10 cellular contexts compared by ENCODE assay signal in genomic region chr3:61530355-61530754, GRCh38. TPM values are rescaled to one million over a fixed set of nuclear protein-coding genes. Genes with fewer than 3 reads are reported as not detected.
DNase-seq lines count a peak whose midpoint lies in the region; ATAC-seq, FAIRE-seq and TF ChIP-seq lines count a peak whose summit lies in the region.
"Had no signal": no experiment of that assay in that cellular context is flagged by ENCODE, and none has a peak within 500 bp of the region (broad histone marks: within the 10 kb centered on the region; RNA-seq: fewer than 3 reads in every experiment).

No MANE protein-coding gene starts in this region.

- H3K4me1 Mint-ChIP-seq in natural killer cell = no peaks in the 10 kb centered on the region
- H3K4me1 Mint-ChIP-seq: memory B cell had no signal

- no peaks in the 10 kb centered on the region for H3K27me3 Mint-ChIP-seq in natural killer cell (ENCODE audit: low read depth in 2 of 2)
- H3K27me3 Mint-ChIP-seq: memory B cell had no signal

- ATAC-seq in natural killer cell (no peak), HG03045 (IDR thresholded peaks at IDR 0.05; ENCODE audit: unreplicated experiment) (no peak)

- in situ Hi-C loops in astrocyte of the cerebellum (cut with HindIII; ENCODE audit: low sequenced_read_pairs) = no loop called here

- peak; percentile 62 for FAIRE-seq in G401.6 (lab: Jason Lieb, UNC)

- no peak overlapping the region for H3K4me3 Mint-ChIP-seq in natural killer cell
- H3K4me3 Mint-ChIP-seq: memory B cell had no signal

- no peaks in the 10 kb centered on the region for H3K9me3 Mint-ChIP-seq in natural killer cell
- H3K9me3 Mint-ChIP-seq: memory B cell had no signal

- no peak overlapping the region for H3K27ac Mint-ChIP-seq in natural killer cell
- H3K27ac Mint-ChIP-seq: memory B cell had no signal

- intact Hi-C loops in natural killer cell (cut with micrococcal nuclease) = no loop called here

- H3K4me3 ChIP-seq in astrocyte of the cerebellum (ENCODE audit: low read depth, low read length) = no peak overlapping the region
- H3K4me3 ChIP-seq: SJSA1 had no signal

- TF ChIP-seq CTCF in astrocyte of the cerebellum (IDR thresholded peaks at IDR 0.05; ENCODE audit: low read depth, low read length, missing control alignments) = peak; percentile 67
- no peak for TF ChIP-seq CTCF in natural killer cell (IDR thresholded peaks at IDR 0.05)

- DNase-seq in LHCN-M2 (ENCODE audit: low read depth) = peak; percentile 27
- DNase-seq in astrocyte of the cerebellum (ENCODE audit: low read depth) = peak; percentile 42
- DNase-seq in medulla oblongata (ENCODE audit: extremely low spot score) = peak; percentile 18
- no peak for DNase-seq in mucosa of gallbladder (ENCODE audit: low spot score)
- no peak for DNase-seq in activated CD4-positive, CD25-positive, alpha-beta regulatory T cell (lab: John Stamatoyannopoulos, UW)
- DNase-seq in natural killer cell = no peak

- H3K36me3 Mint-ChIP-seq in natural killer cell = no peaks in the 10 kb centered on the region
- H3K36me3 Mint-ChIP-seq: memory B cell had no signal

RNA-seq across cellular contexts. Expression of gene PTPRG, which starts 31.0 kb away (rescaled TPM):
- 26.2 and 32.2 TPM in 2 replicates for total RNA-seq in LHCN-M2 (2014; rRNA removed)
- 9.3 TPM for polyA plus RNA-seq in LHCN-M2 (2012)
- total RNA-seq in mucosa of gallbladder = 38.1 TPM
- total RNA-seq in natural killer cell = 1 to 10 TPM; 1.0 to 2.9 (median 2.5) TPM

Comparison
In these comparisons a context has a peak if more than half of its experiments do, and no peak if none do; other contexts are left out.
1. DNase-seq: peak in LHCN-M2 (single experiment), astrocyte of the cerebellum (single experiment) and medulla oblongata (single experiment); none in mucosa of gallbladder (single experiment), activated CD4-positive, CD25-positive, alpha-beta regulatory T cell (0 of 4) and natural killer cell (single experiment).